In genomic region chr12:112969547-112970306, GRCh38 we compare ENCODE assay signal across 25 cellular contexts. TPM values are rescaled to one million over a fixed set of nuclear protein-coding genes. Genes with fewer than 3 reads are reported as not detected.
DNase-seq lines count a peak whose midpoint lies in the region; ATAC-seq, FAIRE-seq and TF ChIP-seq lines count a peak whose summit lies in the region.
"Had no signal": no experiment of that assay in that cellular context is flagged by ENCODE, and none has a peak within 500 bp of the region (broad histone marks: within the 10 kb centered on the region; RNA-seq: fewer than 3 reads in every experiment).

No MANE protein-coding gene starts in this region.

- no peak for ATAC-seq in activated CD8-positive, alpha-beta T cell treated with anti-CD3 and anti-CD28 coated beads, Interleukin-2, amount 10 ng/mL, durations not matched to agents 7 days and 5 days
- ATAC-seq in activated CD8-positive, alpha-beta T cell treated with anti-CD3 and anti-CD28 coated beads for 36 hours: no peak
- ATAC-seq in GM21423 (IDR thresholded peaks at IDR 0.05; ENCODE audit: unreplicated experiment): no peak
- ATAC-seq: Panc1 had no signal

- DNase-seq in activated CD8-positive, alpha-beta T cell treated with anti-CD3 and anti-CD28 coated beads, Interleukin-2, amount 10 ng/mL, durations not matched to agents 7 days and 5 days: no peak
- no peak for DNase-seq in activated CD8-positive, alpha-beta T cell treated with anti-CD3 and anti-CD28 coated beads for 36 hours
- DNase-seq in HTR-8/SVneo (ENCODE audit: insufficient read length, low spot score) (no peak), posterior vena cava (ENCODE audit: low spot score) (peak; percentile 58), NOMO-1 (lab: John Stamatoyannopoulos, UW; ENCODE audit: unreplicated experiment in 2 of 2) (no peak)
- DNase-seq: 8988T; ACHN; CD4-positive, alpha-beta memory T cell; COR-L47; DMS79 treated with DMSO at 0.1 percent for 48 hours; GF-D8; GOT3; HCEC 1CT; MM.1S; NCI-H2029 treated with DMSO at 0.1 percent for 48 hours; NCI-H446 treated with DMSO at 0.1 percent for 48 hours; NCI-H526; SHP77 had no signal

- H3K27me3 ChIP-seq in BLaER1: no peaks in the 10 kb centered on the region

- peak; percentile 9 for FAIRE-seq in HTR-8/SVneo (lab: Jason Lieb, UNC)
- FAIRE-seq: GM12892 had no signal

- H3K4me2 ChIP-seq in BLaER1: peak overlapping the region; percentile 80; the same call in 1 of the 2 replicates
- H3K4me2 ChIP-seq: KMS-11 had no signal

- peak overlapping the region; percentile 43 for H3K27ac Mint-ChIP-seq in activated CD8-positive, alpha-beta T cell treated with anti-CD3 and anti-CD28 coated beads, Interleukin-2, amount 10 ng/mL, durations not matched to agents 7 days and 5 days
- H3K27ac Mint-ChIP-seq in activated CD8-positive, alpha-beta T cell treated with anti-CD3 and anti-CD28 coated beads for 36 hours: no peak overlapping the region
- H3K27ac Mint-ChIP-seq: IgD-negative memory B cell had no signal

- H3K9me3 Mint-ChIP-seq in activated CD8-positive, alpha-beta T cell treated with anti-CD3 and anti-CD28 coated beads, Interleukin-2, amount 10 ng/mL, durations not matched to agents 7 days and 5 days (ENCODE audit: insufficient read depth): no peaks in the 10 kb centered on the region
- no peaks in the 10 kb centered on the region for H3K9me3 Mint-ChIP-seq in activated CD8-positive, alpha-beta T cell treated with anti-CD3 and anti-CD28 coated beads for 36 hours
- H3K9me3 Mint-ChIP-seq: IgD-negative memory B cell had no signal

- no peak overlapping the region for H3K27ac ChIP-seq in BLaER1
- H3K27ac ChIP-seq: KMS-11, RWPE1 had no signal

- H3K36me3 Mint-ChIP-seq in activated CD8-positive, alpha-beta T cell treated with anti-CD3 and anti-CD28 coated beads, Interleukin-2, amount 10 ng/mL, durations not matched to agents 7 days and 5 days (ENCODE audit: low read depth): peaks cover 82% of the 10 kb centered on the region
- H3K36me3 Mint-ChIP-seq in activated CD8-positive, alpha-beta T cell treated with anti-CD3 and anti-CD28 coated beads for 36 hours (ENCODE audit: low read depth): peaks cover 9% of the 10 kb centered on the region

- intact Hi-C loops in activated CD8-positive, alpha-beta T cell treated with anti-CD3 and anti-CD28 coated beads for 36 hours (cut with micrococcal nuclease): no loop called here
- intact Hi-C loops in posterior vena cava (cut with DNase I): no loop called here

- TF ChIP-seq CTCF in activated CD8-positive, alpha-beta T cell treated with anti-CD3 and anti-CD28 coated beads for 36 hours (IDR thresholded peaks at IDR 0.05): no peak

- CTCF ChIA-PET in activated CD8-positive, alpha-beta T cell treated with anti-CD3 and anti-CD28 coated beads, Interleukin-2, amount 10 ng/mL, durations not matched to agents 7 days and 5 days (lab: Charles Lee): interaction anchor here (0.6 to 1.2 kb wide), 3 partner anchors 15 to 205 kb away, joined by 3 to 4 read pairs (median 3); no protein-coding TSS in a partner anchor
- CTCF ChIA-PET in activated CD8-positive, alpha-beta T cell treated with anti-CD3 and anti-CD28 coated beads for 36 hours (lab: Charles Lee): no interaction called here

- POLR2A ChIA-PET in activated CD8-positive, alpha-beta T cell treated with anti-CD3 and anti-CD28 coated beads, Interleukin-2, amount 10 ng/mL, durations not matched to agents 7 days and 5 days (lab: Charles Lee): interaction anchor here (0.8 kb wide), 1 partner anchor 8 kb away, joined by 5 read pairs; the partner anchor contains the start of gene OAS2
- POLR2A ChIA-PET in activated CD8-positive, alpha-beta T cell treated with anti-CD3 and anti-CD28 coated beads for 36 hours (lab: Charles Lee): no interaction called here

- H3K9me3 ChIP-seq in BLaER1: no peaks in the 10 kb centered on the region

- peaks cover 41% of the 10 kb centered on the region for H3K4me1 ChIP-seq in BLaER1

- H4K20me1 ChIP-seq in BLaER1: no peaks in the 10 kb centered on the region

- peaks cover 39% of the 10 kb centered on the region for H3K36me3 ChIP-seq in BLaER1

- H3K4me1 Mint-ChIP-seq in activated CD8-positive, alpha-beta T cell treated with anti-CD3 and anti-CD28 coated beads, Interleukin-2, amount 10 ng/mL, durations not matched to agents 7 days and 5 days (ENCODE audit: low read depth): peaks cover under 1% of the 10 kb centered on the region
- H3K4me1 Mint-ChIP-seq in activated CD8-positive, alpha-beta T cell treated with anti-CD3 and anti-CD28 coated beads for 36 hours (ENCODE audit: low read depth): no peaks in the 10 kb centered on the region
- H3K4me1 Mint-ChIP-seq: CD4-positive, alpha-beta memory T cell had no signal

- H3K4me3 ChIP-seq in BLaER1: no peak overlapping the region

- no peak overlapping the region for H3K9ac ChIP-seq in BLaER1
- H3K9ac ChIP-seq: KMS-11 had no signal

- H3K27me3 Mint-ChIP-seq in activated CD8-positive, alpha-beta T cell treated with anti-CD3 and anti-CD28 coated beads, Interleukin-2, amount 10 ng/mL, durations not matched to agents 7 days and 5 days (ENCODE audit: low read depth): no peaks in the 10 kb centered on the region
- no peaks in the 10 kb centered on the region for H3K27me3 Mint-ChIP-seq in activated CD8-positive, alpha-beta T cell treated with anti-CD3 and anti-CD28 coated beads for 36 hours
- H3K27me3 Mint-ChIP-seq: CD4-positive, alpha-beta memory T cell; IgD-negative memory B cell had no signal

- H3K4me3 Mint-ChIP-seq in activated CD8-positive, alpha-beta T cell treated with anti-CD3 and anti-CD28 coated beads, Interleukin-2, amount 10 ng/mL, durations not matched to agents 7 days and 5 days: no peak overlapping the region
- no peak overlapping the region for H3K4me3 Mint-ChIP-seq in activated CD8-positive, alpha-beta T cell treated with anti-CD3 and anti-CD28 coated beads for 36 hours
- H3K4me3 Mint-ChIP-seq: CD4-positive, alpha-beta memory T cell; IgD-negative memory B cell had no signal

RNA-seq across cellular contexts. Expression of gene OAS2, which starts 8.6 kb away (rescaled TPM):
- total RNA-seq in activated CD8-positive, alpha-beta T cell treated with anti-CD3 and anti-CD28 coated beads, Interleukin-2, amount 10 ng/mL, durations not matched to agents 7 days and 5 days: 100 to 1,000 TPM; 237 to 242 TPM
- total RNA-seq in activated CD8-positive, alpha-beta T cell treated with anti-CD3 and anti-CD28 coated beads for 36 hours: 100 to 1,000 TPM in 1 of 2 experiments, 10 to 100 TPM in 1; 95.7 to 104 TPM
- total RNA-seq in posterior vena cava: 10 to 100 TPM; 12.5 to 17.7 TPM

RNA-seq across cellular contexts. Expression of gene OAS3, which starts 31.5 kb away (rescaled TPM):
- total RNA-seq in activated CD8-positive, alpha-beta T cell treated with anti-CD3 and anti-CD28 coated beads, Interleukin-2, amount 10 ng/mL, durations not matched to agents 7 days and 5 days: 100 to 1,000 TPM; 199 to 202 TPM
- 10 to 100 TPM; 21.4 to 22.2 TPM for total RNA-seq in activated CD8-positive, alpha-beta T cell treated with anti-CD3 and anti-CD28 coated beads for 36 hours
- total RNA-seq in posterior vena cava: 10 to 100 TPM; 11.3 to 21.1 TPM

Comparison
In these comparisons a context has a peak if more than half of its experiments do, and no peak if none do; other contexts are left out.
1. RNA of gene OAS3, which starts 31.5 kb away (total RNA-seq): 199 to 202 TPM in activated CD8-positive, alpha-beta T cell treated with anti-CD3 and anti-CD28 coated beads, Interleukin-2, amount 10 ng/mL, durations not matched to agents 7 days and 5 days; 21.4 to 22.2 TPM in activated CD8-positive, alpha-beta T cell treated with anti-CD3 and anti-CD28 coated beads for 36 hours and 11.3 to 21.1 TPM in posterior vena cava; every median in the first group is over 4 times any median in the second.
2. RNA of gene OAS2, which starts 8.6 kb away (total RNA-seq): 237 to 242 TPM in activated CD8-positive, alpha-beta T cell treated with anti-CD3 and anti-CD28 coated beads, Interleukin-2, amount 10 ng/mL, durations not matched to agents 7 days and 5 days and 95.7 to 104 TPM in activated CD8-positive, alpha-beta T cell treated with anti-CD3 and anti-CD28 coated beads for 36 hours; 12.5 to 17.7 TPM in posterior vena cava; every median in the first group is over 4 times any median in the second.